ENCODE assay signal across 1 cellular context in the genomic region with DNA sequence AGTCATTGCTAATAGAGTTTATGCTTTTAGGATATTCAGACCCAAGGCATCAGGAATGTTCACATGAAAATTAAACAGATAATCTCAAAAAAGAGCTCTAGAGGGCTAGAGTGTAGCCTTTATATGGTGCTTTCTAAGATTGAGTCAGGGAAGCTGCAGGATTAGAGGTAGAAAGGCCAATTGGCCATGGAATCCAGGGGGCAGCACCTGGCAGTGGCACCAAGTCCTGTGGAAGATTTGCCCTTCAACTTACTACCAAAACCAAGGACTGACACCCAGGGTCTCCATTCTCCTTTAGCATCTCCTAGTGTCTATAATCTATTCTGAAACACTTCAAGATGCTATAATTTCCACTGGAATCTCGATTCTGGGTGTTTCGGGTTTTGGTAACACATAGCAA.
TF ChIP-seq lines count a peak whose summit lies in the region.

No MANE protein-coding gene starts in this region.

TF ChIP-seq in GM23338, 12 proteins besides CTCF, POLR2A, EP300 and RAD21 (continued from another document):
- TF ChIP-seq, protein P1, sequence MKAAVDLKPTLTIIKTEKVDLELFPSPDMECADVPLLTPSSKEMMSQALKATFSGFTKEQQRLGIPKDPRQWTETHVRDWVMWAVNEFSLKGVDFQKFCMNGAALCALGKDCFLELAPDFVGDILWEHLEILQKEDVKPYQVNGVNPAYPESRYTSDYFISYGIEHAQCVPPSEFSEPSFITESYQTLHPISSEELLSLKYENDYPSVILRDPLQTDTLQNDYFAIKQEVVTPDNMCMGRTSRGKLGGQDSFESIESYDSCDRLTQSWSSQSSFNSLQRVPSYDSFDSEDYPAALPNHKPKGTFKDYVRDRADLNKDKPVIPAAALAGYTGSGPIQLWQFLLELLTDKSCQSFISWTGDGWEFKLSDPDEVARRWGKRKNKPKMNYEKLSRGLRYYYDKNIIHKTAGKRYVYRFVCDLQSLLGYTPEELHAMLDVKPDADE (IDR thresholded peaks at IDR 0.05): no peak
